ENCODE assay signal across 22 cellular contexts in genomic region chr12:123046431-123046830, GRCh38.
"Had no signal": no experiment of that assay in that cellular context is flagged by ENCODE, and none has a peak within 500 bp of the region (broad histone marks: within the 10 kb centered on the region; RNA-seq: fewer than 3 reads in every experiment).

No MANE protein-coding gene starts in this region.

- H3K36me3 ChIP-seq: breast epithelium, heart left ventricle, lower lobe of right lung, spleen, tibial artery had no signal

- H3K27me3 Mint-ChIP-seq: activated CD4-positive, alpha-beta memory T cell treated with anti-CD3 and anti-CD28 coated beads for 36 hours; activated CD4-positive, alpha-beta T cell treated with anti-CD3 and anti-CD28 coated beads, Interleukin-2, amount 10 ng/mL, durations not matched to agents 24 days and 14 days; dendritic cell treated with granulocyte-macrophage colony-stimulating factor and Interleukin-4, amounts not matched to agents 40 ng/mL and 50 ng/mL, for 4 days; naive B cell; stimulated activated naive CD8-positive, alpha-beta T cell treated with anti-CD3 and anti-CD28 coated beads, Interleukin-15, Interleukin-2, amounts not matched to agents 100 ng/mL and 50 ng/mL, for 24 hours had no signal

- H3K9me3 ChIP-seq: breast epithelium, heart left ventricle, lower lobe of right lung, spleen, tibial artery had no signal

- H3K4me3 Mint-ChIP-seq: activated CD4-positive, alpha-beta memory T cell treated with anti-CD3 and anti-CD28 coated beads for 36 hours; activated CD4-positive, alpha-beta T cell treated with anti-CD3 and anti-CD28 coated beads, Interleukin-2, amount 10 ng/mL, durations not matched to agents 24 days and 14 days; activated naive CD4-positive, alpha-beta T cell treated with anti-CD3 and anti-CD28 coated beads for 36 hours; activated T-helper 1 cell treated with anti-CD3 and anti-CD28 coated beads, Interleukin-12 subunit alpha, Interleukin-12 subunit beta, Interleukin-2, Interleukin-4 antibody, amounts not matched to agents 30 ng/mL and 10 ng/mL and 1 ng/mL, durations not matched to agents 14 hours and 24 hours and 36 hours; dendritic cell treated with granulocyte-macrophage colony-stimulating factor and Interleukin-4, amounts not matched to agents 40 ng/mL and 50 ng/mL, for 4 days; endodermal cell; naive B cell; stimulated activated naive CD8-positive, alpha-beta T cell treated with anti-CD3 and anti-CD28 coated beads, Interleukin-15, Interleukin-2, amounts not matched to agents 100 ng/mL and 50 ng/mL, for 24 hours had no signal

- H3K4me1 ChIP-seq: breast epithelium, foreskin keratinocyte had no signal

- H3K36me3 Mint-ChIP-seq: activated CD4-positive, alpha-beta memory T cell treated with anti-CD3 and anti-CD28 coated beads for 36 hours; naive B cell had no signal

- ATAC-seq: esophagus mucosa, foreskin keratinocyte, heart left ventricle, lower lobe of right lung, right cardiac atrium had no signal

- H3K27ac ChIP-seq: breast epithelium, foreskin keratinocyte, lower lobe of right lung, spleen, tibial artery had no signal

- H3K27ac Mint-ChIP-seq: activated CD4-positive, alpha-beta memory T cell treated with anti-CD3 and anti-CD28 coated beads for 36 hours; activated CD4-positive, alpha-beta T cell treated with anti-CD3 and anti-CD28 coated beads, Interleukin-2, amount 10 ng/mL, durations not matched to agents 24 days and 14 days; activated naive CD4-positive, alpha-beta T cell treated with anti-CD3 and anti-CD28 coated beads for 36 hours; activated T-helper 1 cell treated with anti-CD3 and anti-CD28 coated beads, Interleukin-12 subunit alpha, Interleukin-12 subunit beta, Interleukin-2, Interleukin-4 antibody, amounts not matched to agents 30 ng/mL and 10 ng/mL and 1 ng/mL, durations not matched to agents 14 hours and 24 hours and 36 hours; dendritic cell treated with granulocyte-macrophage colony-stimulating factor and Interleukin-4, amounts not matched to agents 40 ng/mL and 50 ng/mL, for 4 days; endodermal cell; stimulated activated naive CD8-positive, alpha-beta T cell treated with anti-CD3 and anti-CD28 coated beads, Interleukin-15, Interleukin-2, amounts not matched to agents 100 ng/mL and 50 ng/mL, for 24 hours had no signal

- DNase-seq: activated CD4-positive, alpha-beta memory T cell treated with anti-CD3 and anti-CD28 coated beads for 36 hours; activated CD4-positive, alpha-beta T cell treated with anti-CD3 and anti-CD28 coated beads, Interleukin-2, amount 10 ng/mL, durations not matched to agents 24 days and 14 days; activated CD8-positive, alpha-beta memory T cell treated with anti-CD3 and anti-CD28 coated beads, Interleukin-2, amount 50 U/mL, for 4 hours; activated effector memory CD4-positive, alpha-beta T cell treated with anti-CD3 and anti-CD28 coated beads, Interleukin-2, amount 50 U/mL, for 16 hours; activated naive CD4-positive, alpha-beta T cell treated with anti-CD3 and anti-CD28 coated beads for 36 hours; activated T-cell treated with anti-CD3 and anti-CD28 coated beads, Interleukin-2, amount 50 U/mL, for 1 hour; central memory CD4-positive, alpha-beta T cell; endodermal cell; foreskin keratinocyte; lower lobe of right lung; mesendoderm; naive B cell; right cardiac atrium; substantia nigra; tibial artery had no signal

- H3K4me3 ChIP-seq: breast epithelium, heart left ventricle, lower lobe of right lung, spleen, tibial artery had no signal

- H3K27me3 ChIP-seq: breast epithelium, foreskin keratinocyte, heart left ventricle, spleen, tibial artery had no signal

- H3K9me3 Mint-ChIP-seq: activated CD4-positive, alpha-beta memory T cell treated with anti-CD3 and anti-CD28 coated beads for 36 hours; activated CD4-positive, alpha-beta T cell treated with anti-CD3 and anti-CD28 coated beads, Interleukin-2, amount 10 ng/mL, durations not matched to agents 24 days and 14 days; activated naive CD4-positive, alpha-beta T cell treated with anti-CD3 and anti-CD28 coated beads for 36 hours; activated T-helper 1 cell treated with anti-CD3 and anti-CD28 coated beads, Interleukin-12 subunit alpha, Interleukin-12 subunit beta, Interleukin-2, Interleukin-4 antibody, amounts not matched to agents 30 ng/mL and 10 ng/mL and 1 ng/mL, durations not matched to agents 14 hours and 24 hours and 36 hours; dendritic cell treated with granulocyte-macrophage colony-stimulating factor and Interleukin-4, amounts not matched to agents 40 ng/mL and 50 ng/mL, for 4 days; endodermal cell; naive B cell; stimulated activated naive CD8-positive, alpha-beta T cell treated with anti-CD3 and anti-CD28 coated beads, Interleukin-15, Interleukin-2, amounts not matched to agents 100 ng/mL and 50 ng/mL, for 24 hours had no signal
